In the genomic region with DNA sequence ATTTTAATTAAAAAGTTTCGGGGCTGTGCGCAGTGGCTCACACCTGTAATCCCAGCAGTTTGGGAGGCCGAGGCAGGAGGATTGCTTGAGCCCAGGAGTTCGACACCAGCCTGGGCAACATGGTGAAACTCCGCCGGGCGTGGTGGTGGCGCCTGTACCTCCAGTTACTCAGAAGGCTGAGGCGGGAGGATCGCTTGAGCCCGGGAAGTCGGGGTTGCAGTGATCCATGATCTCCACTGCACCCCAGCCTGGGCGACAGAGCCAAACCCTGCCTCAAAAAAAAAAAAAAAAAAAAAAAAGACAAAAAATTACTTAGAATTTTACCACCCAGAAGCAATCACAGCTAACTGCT, we compare ENCODE assay signal across 8 cellular contexts. TPM values are rescaled to one million over a fixed set of nuclear protein-coding genes. Genes with fewer than 3 reads are reported as not detected.
DNase-seq lines count a peak whose midpoint lies in the region; ATAC-seq and TF ChIP-seq lines count a peak whose summit lies in the region.
"Not testable (repeated sequence)": the region's sequence is repeated elsewhere in the genome, so short reads cannot be mapped to it uniquely, and the experiment has no call there.

No MANE protein-coding gene starts in this region.

- H3K79me1 ChIP-seq in neuronal stem cell (ENCODE audit: low read depth, low read length) = not testable (repeated sequence)

- peaks cover 13 to 30% of the 10 kb centered on the region in 2 donors for H3K36me3 Mint-ChIP-seq in CD4-positive, alpha-beta memory T cell
- not testable (repeated sequence) for H3K36me3 Mint-ChIP-seq in T-cell; activated naive CD8-positive, alpha-beta T cell
- peaks cover 15% of the 10 kb centered on the region for H3K36me3 Mint-ChIP-seq in endothelial cell (ENCODE audit: low read depth, unreplicated experiment)
- peaks cover 4 to 11% (median 6%) of the 10 kb centered on the region in 3 donors for H3K36me3 Mint-ChIP-seq in immature natural killer cell

- intact Hi-C loops in CD4-positive, alpha-beta memory T cell (cut with micrococcal nuclease) = loop anchor here (1.0 to 2.0 kb wide), 4 partner anchors 30 to 180 kb away; a partner anchor contains a TSS

- H3K27me3 Mint-ChIP-seq in CD4-positive, alpha-beta memory T cell; T-cell; activated naive CD8-positive, alpha-beta T cell; endothelial cell (ENCODE audit: unreplicated experiment): not testable (repeated sequence)
- H3K27me3 Mint-ChIP-seq in immature natural killer cell (ENCODE audit: low read depth in 3 of 3) = peaks cover 6 to 15% (median 9%) of the 10 kb centered on the region in 3 donors

- peaks cover 17 to 39% (median 25%) of the 10 kb centered on the region in 4 donors for H3K4me1 Mint-ChIP-seq in CD4-positive, alpha-beta memory T cell
- peaks cover 27 to 33% (median 32%) of the 10 kb centered on the region in 3 donors for H3K4me1 Mint-ChIP-seq in T-cell
- H3K4me1 Mint-ChIP-seq in activated naive CD8-positive, alpha-beta T cell (ENCODE audit: low read depth) = peaks cover 29% of the 10 kb centered on the region
- peaks cover 18% of the 10 kb centered on the region for H3K4me1 Mint-ChIP-seq in endothelial cell (ENCODE audit: unreplicated experiment)
- peaks cover 30 to 37% of the 10 kb centered on the region in 2 donors for H3K4me1 Mint-ChIP-seq in immature natural killer cell

- peaks cover 30% of the 10 kb centered on the region for H3K4me1 ChIP-seq in CD4-positive, alpha-beta memory T cell (ENCODE audit: insufficient read depth, low read length)
- not testable (repeated sequence) for H3K4me1 ChIP-seq in neuronal stem cell (ENCODE audit: control insufficient read depth in 2 of 2, insufficient read depth in 1 of 2, low read depth in 1 of 2, low read length in 2 of 2)

- peaks cover 17% of the 10 kb centered on the region for H3K36me3 ChIP-seq in CD4-positive, alpha-beta memory T cell (ENCODE audit: insufficient read depth, low read length)
- peaks cover 29% of the 10 kb centered on the region for H3K36me3 ChIP-seq in KOPT-K1 (ENCODE audit: insufficient read depth, low read length)
- H3K36me3 ChIP-seq in neuronal stem cell (replicated peaks in 1 of 2; ENCODE audit: control insufficient read depth in 2 of 2, insufficient read depth in 2 of 2, low read length in 2 of 2) = peaks cover 13 to 22% of the 10 kb centered on the region in 2 donors

- H3K4me3 ChIP-seq in CD4-positive, alpha-beta memory T cell (ENCODE audit: low read length in 2 of 2) = not testable (repeated sequence)
- peak overlapping the region in 1 of 2 donors; percentile 82 for H3K4me3 ChIP-seq in neuronal stem cell (ENCODE audit: low read length in 2 of 2)

- H3K4me2 ChIP-seq in neuronal stem cell (ENCODE audit: insufficient read depth, low read length, poor library complexity, severe bottlenecking) = not testable (repeated sequence)

- not testable (repeated sequence) for H4K8ac ChIP-seq in neuronal stem cell (ENCODE audit: low read depth, low read length)

- not testable (repeated sequence) for H3K9me3 Mint-ChIP-seq in CD4-positive, alpha-beta memory T cell; T-cell; activated naive CD8-positive, alpha-beta T cell (ENCODE audit: low read depth); endothelial cell (ENCODE audit: unreplicated experiment); immature natural killer cell

- not testable (repeated sequence) for H3K9me3 ChIP-seq in CD4-positive, alpha-beta memory T cell (ENCODE audit: control insufficient read depth in 1 of 2, low read length in 2 of 2); KOPT-K1 (ENCODE audit: insufficient read depth, low read length, poor library complexity, severe bottlenecking); neuronal stem cell (replicated peaks in 1 of 2; ENCODE audit: control insufficient read depth in 2 of 2, insufficient read depth in 1 of 2, low read depth in 1 of 2, low read length in 2 of 2)

- not testable (repeated sequence) for H3K23ac ChIP-seq in neuronal stem cell (ENCODE audit: low read depth, low read length, poor library complexity)

- TF ChIP-seq CTCF in endothelial cell (IDR thresholded peaks at IDR 0.05; ENCODE audit: unreplicated experiment) = not testable (repeated sequence)

- CTCF ChIA-PET in CD4-positive, alpha-beta memory T cell (lab: Charles Lee; ENCODE audit: partially characterized antibody) = interaction anchor here (0.7 to 7.1 kb wide), 9 partner anchors 13 to 104 kb away, joined by 3 to 237 read pairs (median 4); no protein-coding TSS in a partner anchor
- CTCF ChIA-PET in T-cell (lab: Charles Lee) = interaction anchor here (0.6 to 1.7 kb wide), 10 partner anchors 30 to 100 kb away, joined by 3 to 42 read pairs (median 6); no protein-coding TSS in a partner anchor

- peak overlapping the region; percentile 94 for H3K27ac ChIP-seq in CD4-positive, alpha-beta memory T cell (ENCODE audit: low read depth, low read length)
- H3K27ac ChIP-seq in KOPT-K1 (ENCODE audit: low read depth, low read length, poor library complexity, severe bottlenecking) (peak overlapping the region; percentile 75), substantia nigra (ENCODE audit: low read depth, low read length, poor library complexity, severe bottlenecking) (peak overlapping the region; percentile 49)
- H3K27ac ChIP-seq in neuronal stem cell (replicated peaks; ENCODE audit: low read length) = not testable (repeated sequence)

- H3K27me3 ChIP-seq in CD4-positive, alpha-beta memory T cell (ENCODE audit: insufficient read depth, low read length); neuronal stem cell (ENCODE audit: control insufficient read depth in 3 of 3, insufficient read depth in 3 of 3, low read depth in 1 of 3, low read length in 3 of 3): not testable (repeated sequence)

- not testable (repeated sequence) for H3K18ac ChIP-seq in neuronal stem cell (ENCODE audit: low read length)

- H4K91ac ChIP-seq in neuronal stem cell (ENCODE audit: low read depth, low read length, poor library complexity) = not testable (repeated sequence)

- POLR2A ChIA-PET in CD4-positive, alpha-beta memory T cell (lab: Charles Lee; ENCODE audit: partially characterized antibody) = interaction anchor here (0.6 to 2.2 kb wide), 12 partner anchors 15 to 173 kb away, joined by 3 to 16 read pairs (median 5); a partner anchor contains a TSS
- POLR2A ChIA-PET in T-cell (lab: Charles Lee) = interaction anchor here (0.5 to 1.0 kb wide), 8 partner anchors 16 to 93 kb away, joined by 3 to 8 read pairs (median 5); no protein-coding TSS in a partner anchor

- not testable (repeated sequence) for H2BK15ac ChIP-seq in neuronal stem cell (ENCODE audit: low read length)

- H3K4ac ChIP-seq in neuronal stem cell (ENCODE audit: low read length) = not testable (repeated sequence)

- H2AFZ ChIP-seq in neuronal stem cell (ENCODE audit: low read length) = peak overlapping the region; percentile 90

- not testable (repeated sequence) for H2BK12ac ChIP-seq in neuronal stem cell (ENCODE audit: low read length)

- not testable (repeated sequence) for H2AK5ac ChIP-seq in neuronal stem cell (ENCODE audit: low read depth, low read length)

- not testable (repeated sequence) for H3K14ac ChIP-seq in neuronal stem cell (ENCODE audit: low read length)

- not testable (repeated sequence) for DNase-seq in CD4-positive, alpha-beta memory T cell; endothelial cell (ENCODE audit: low spot score); immature natural killer cell; neuronal stem cell (ENCODE audit: low spot score)
- DNase-seq in T-cell (peak in 4 of 34 experiments; percentile 8 to 18 (median 12)), substantia nigra (lab: John Stamatoyannopoulos, UW) (peak in 13 of 49 donors; percentile 4 to 43 (median 9))

- ATAC-seq in T-cell (replicated peaks in 1 of 4) = peak in 1 of 4 experiments; percentile 2

- no CpG with 5 or more reads among the region's 13 CpGs for WGBS in neuronal stem cell (ENCODE audit: extremely low coverage in 2 of 2, insufficient read length in 2 of 2, insufficient replicate concordance in 1 of 2), 2 donors

- peak overlapping the region; percentile 85 to 100 (median 99) for H3K27ac Mint-ChIP-seq in CD4-positive, alpha-beta memory T cell
- H3K27ac Mint-ChIP-seq in T-cell = peak overlapping the region in 1 of 2 donors; percentile 93
- H3K27ac Mint-ChIP-seq in activated naive CD8-positive, alpha-beta T cell = peak overlapping the region; percentile 97
- H3K27ac Mint-ChIP-seq in endothelial cell (ENCODE audit: unreplicated experiment) = peak overlapping the region; percentile 99
- H3K27ac Mint-ChIP-seq in immature natural killer cell = peak overlapping the region; percentile 99 to 100 (median 100)

- not testable (repeated sequence) for H2BK5ac ChIP-seq in neuronal stem cell (ENCODE audit: low read length)

- not testable (repeated sequence) for H3K9ac ChIP-seq in neuronal stem cell (ENCODE audit: low read depth, low read length, poor library complexity)

- peak overlapping the region in 6 of 8 donors; percentile 90 to 100 (median 96) for H3K4me3 Mint-ChIP-seq in CD4-positive, alpha-beta memory T cell
- H3K4me3 Mint-ChIP-seq in T-cell (peak overlapping the region in 2 of 3 donors; percentile 88 to 97), endothelial cell (ENCODE audit: unreplicated experiment) (peak overlapping the region; percentile 100), immature natural killer cell (peak overlapping the region; percentile 96 to 99 (median 97))
- H3K4me3 Mint-ChIP-seq in activated naive CD8-positive, alpha-beta T cell = peak overlapping the region; percentile 99

- H2BK120ac ChIP-seq in neuronal stem cell (ENCODE audit: low read depth, low read length) = not testable (repeated sequence)

RNA-seq across cellular contexts. Expression of a gene that starts 0.5 kb away (rescaled TPM):
- 10 to 100 TPM; 60.3 to 60.4 TPM for total RNA-seq in CD4-positive, alpha-beta memory T cell
- 10 to 100 TPM; 21.6 to 47.1 TPM for polyA plus RNA-seq in CD4-positive, alpha-beta memory T cell
- total RNA-seq in T-cell (10 to 100 TPM; 57.7 to 92.3 (median 59.2) TPM), endothelial cell (ENCODE audit: unreplicated experiment) (29.6 TPM)
- polyA plus RNA-seq in immature natural killer cell = 10 to 100 TPM; 14.3 to 41.9 (median 18.7) TPM
- 33.9 TPM for polyA plus RNA-seq in neuronal stem cell (2013, experiment 1 of 2)
- 33.5 TPM for polyA plus RNA-seq in neuronal stem cell (2013, experiment 2 of 2)

RNA-seq across cellular contexts. Expression of a gene that starts 30.6 kb away (rescaled TPM):
- total RNA-seq in CD4-positive, alpha-beta memory T cell = 10 to 100 TPM; 49.4 to 49.9 TPM
- polyA plus RNA-seq in CD4-positive, alpha-beta memory T cell = 10 to 100 TPM; 23.2 to 48.7 TPM
- total RNA-seq in T-cell = 10 to 100 TPM; 39.3 to 52.8 (median 43.6) TPM
- total RNA-seq in endothelial cell (ENCODE audit: unreplicated experiment) = 115 TPM
- 10 to 100 TPM; 18.0 to 43.3 (median 18.2) TPM for polyA plus RNA-seq in immature natural killer cell
- 86.7 TPM for polyA plus RNA-seq in neuronal stem cell (2013, experiment 1 of 2)
- polyA plus RNA-seq in neuronal stem cell (2013, experiment 2 of 2) = 88.8 TPM

RNA-seq across cellular contexts. Expression of a gene that starts 59.1 kb away (rescaled TPM):
- 10 to 100 TPM; 73.8 to 78.4 TPM for total RNA-seq in CD4-positive, alpha-beta memory T cell
- polyA plus RNA-seq in CD4-positive, alpha-beta memory T cell = 10 to 100 TPM; 30.8 to 88.8 TPM
- total RNA-seq in T-cell (10 to 100 TPM; 53.8 to 72.2 (median 64.7) TPM), endothelial cell (ENCODE audit: unreplicated experiment) (25.0 TPM)
- 10 to 100 TPM; 17.2 to 59.2 (median 17.9) TPM for polyA plus RNA-seq in immature natural killer cell
- 2.4 TPM for polyA plus RNA-seq in neuronal stem cell (2013, experiment 1 of 2)
- polyA plus RNA-seq in neuronal stem cell (2013, experiment 2 of 2) = 2.2 TPM
